In the genomic region with DNA sequence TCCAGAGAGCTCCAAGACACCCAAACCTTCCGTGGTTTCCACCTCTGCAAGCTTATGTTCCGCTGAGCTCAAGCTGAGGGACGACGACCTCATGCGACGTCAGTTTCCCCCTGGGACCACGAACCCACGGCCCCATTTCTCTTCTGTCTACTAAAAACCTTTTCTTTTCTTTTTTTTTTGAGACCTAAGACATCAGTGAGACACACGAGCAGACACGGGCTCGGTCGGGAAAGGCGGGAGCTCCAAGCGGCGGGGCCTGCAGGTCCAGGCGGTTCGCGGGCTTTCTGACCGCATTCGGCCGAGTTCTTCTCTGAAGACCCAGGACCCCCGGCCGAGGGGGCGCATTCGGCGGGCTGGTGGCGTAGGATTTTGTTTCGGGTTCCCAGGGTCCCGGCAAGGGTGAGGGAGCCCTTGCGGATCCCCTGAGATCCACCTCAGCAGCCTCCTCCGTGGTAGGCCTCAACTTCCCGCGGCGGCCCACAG, we compare ENCODE assay signal across 1 cellular context.
A peak's percentile ranks its signal among the peaks of the same experiment; 100 is the strongest.
TF ChIP-seq lines count a peak whose summit lies in the region.

No MANE protein-coding gene starts in this region.

TF ChIP-seq in K562, 482 proteins besides CTCF, POLR2A, EP300 and RAD21 (continues in another document):
- TF ChIP-seq TEAD1 (CRISPR knock-in tag; IDR thresholded peaks at IDR 0.05) (no peak; a peak in 1 of 4 replicates), SRSF9 (IDR thresholded peaks at IDR 0.05; ENCODE audit: borderline replicate concordance, low read depth, low read length) (no peak), MCM5 (IDR thresholded peaks at IDR 0.05; ENCODE audit: low read depth) (no peak), DACH1 (IDR thresholded peaks at IDR 0.05; ENCODE audit: partially characterized antibody) (no peak), ETV1 (tag; conservative IDR thresholded peaks at IDR 0.05; ENCODE audit: low read depth) (no peak), ZFP36 (IDR thresholded peaks at IDR 0.05; ENCODE audit: low read depth, low read length, partially characterized antibody) (no peak), ZSCAN32 (CRISPR knock-in tag; IDR thresholded peaks at IDR 0.05) (peak; percentile 52; the same call in 1 of the 2 replicates), ZNF124 (CRISPR knock-in tag; IDR thresholded peaks at IDR 0.05) (no peak), CBFB (CRISPR knock-in tag; IDR thresholded peaks at IDR 0.05) (no peak), FOXM1 (IDR thresholded peaks at IDR 0.05; ENCODE audit: low read depth) (no peak), FOXM1 (CRISPR knock-in tag; IDR thresholded peaks at IDR 0.05; ENCODE audit: low read depth) (no peak; the same call in 1 of the 2 replicates), ATF7 (IDR thresholded peaks at IDR 0.05) (no peak), EWSR1 (IDR thresholded peaks at IDR 0.05; ENCODE audit: borderline replicate concordance, low read depth, partially characterized antibody) (no peak), STAG1 (CRISPR knock-in tag; IDR thresholded peaks at IDR 0.05; ENCODE audit: borderline replicate concordance) (no peak; the same call in 1 of the 2 replicates), KAT8 (IDR thresholded peaks at IDR 0.05; ENCODE audit: low read depth) (no peak), RBM14 (IDR thresholded peaks at IDR 0.05; ENCODE audit: borderline replicate concordance, insufficient read depth, low read depth, low read length) (0 out of 2 replicates have a peak, but pooled peaks have one; percentile 35), JUNB (CRISPR knock-in tag; conservative IDR thresholded peaks at IDR 0.05) (no peak), ZBTB1 (CRISPR knock-in tag; IDR thresholded peaks at IDR 0.05; ENCODE audit: borderline replicate concordance, low read depth) (no peak; the same call in 1 of the 2 replicates), ZNF253 (CRISPR knock-in tag; conservative IDR thresholded peaks at IDR 0.05) (no peak), CHD1 (IDR thresholded peaks at IDR 0.05; ENCODE audit: low read length) (no peak), PRMT5 (CRISPR knock-in tag; IDR thresholded peaks at IDR 0.05) (no peak; the same call in 1 of the 2 replicates), PHF20 (IDR thresholded peaks at IDR 0.05; ENCODE audit: partially characterized antibody) (peak; percentile 59), WHSC1 (IDR thresholded peaks at IDR 0.05; ENCODE audit: low read length) (no peak), ZNF3 (CRISPR knock-in tag; IDR thresholded peaks at IDR 0.05) (no peak), RFX1 (IDR thresholded peaks at IDR 0.05) (no peak), NRF1 (conservative IDR thresholded peaks at IDR 0.05 in 1 of 2, IDR thresholded peaks at IDR 0.05 in 1 of 2) (no peak), XRCC3 (IDR thresholded peaks at IDR 0.05) (no peak), TCF7L2 (IDR thresholded peaks at IDR 0.05; ENCODE audit: low read depth, low read length) (no peak), MTA1 (IDR thresholded peaks at IDR 0.05; ENCODE audit: borderline replicate concordance) (no peak), BCL6 (CRISPR knock-in tag; IDR thresholded peaks at IDR 0.05) (no peak), TAF7 (tag; IDR thresholded peaks at IDR 0.05) (peak; percentile 80; the same call in 1 of the 2 replicates), MTA3 (IDR thresholded peaks at IDR 0.05; ENCODE audit: borderline replicate concordance) (no peak), PTBP1 (IDR thresholded peaks at IDR 0.05; ENCODE audit: low read depth, low read length) (no peak), BRD4 (IDR thresholded peaks at IDR 0.05) (no peak; the same call in 1 of the 2 replicates), SMARCA4 (IDR thresholded peaks at IDR 0.05) (no peak), SRF (CRISPR knock-in tag; IDR thresholded peaks at IDR 0.05) (no peak; a peak in 1 of 4 replicates), KAT2B (IDR thresholded peaks at IDR 0.05; ENCODE audit: low read depth, low read length) (no peak), MEIS2 (IDR thresholded peaks at IDR 0.05; ENCODE audit: partially characterized antibody) (no peak), ATF1 (CRISPR knock-in tag; IDR thresholded peaks at IDR 0.05) (no peak), ATF1 (tag; IDR thresholded peaks at IDR 0.05) (no peak), KDM1A (IDR thresholded peaks at IDR 0.05) (no peak), OTX1 (CRISPR knock-in tag; IDR thresholded peaks at IDR 0.05) (no peak), MTA2 (IDR thresholded peaks at IDR 0.05; ENCODE audit: low read depth) (no peak), NFIX (CRISPR knock-in tag; IDR thresholded peaks at IDR 0.05; ENCODE audit: low read depth) (no peak), SETDB1 (IDR thresholded peaks at IDR 0.05; ENCODE audit: low read length) (no peak), ELF4 (CRISPR knock-in tag; IDR thresholded peaks at IDR 0.05) (0 out of 2 replicates have a peak, but pooled peaks have one; percentile 5), TAF9B (IDR thresholded peaks at IDR 0.05; ENCODE audit: partially characterized antibody) (no peak), NCOA1 (IDR thresholded peaks at IDR 0.05; ENCODE audit: low read depth) (0 out of 2 replicates have a peak, but pooled peaks have one; percentile 22), KDM5B (IDR thresholded peaks at IDR 0.05; ENCODE audit: insufficient replicate concordance, low read depth, low read length) (peak; percentile 26)
- TF ChIP-seq, protein P1, sequence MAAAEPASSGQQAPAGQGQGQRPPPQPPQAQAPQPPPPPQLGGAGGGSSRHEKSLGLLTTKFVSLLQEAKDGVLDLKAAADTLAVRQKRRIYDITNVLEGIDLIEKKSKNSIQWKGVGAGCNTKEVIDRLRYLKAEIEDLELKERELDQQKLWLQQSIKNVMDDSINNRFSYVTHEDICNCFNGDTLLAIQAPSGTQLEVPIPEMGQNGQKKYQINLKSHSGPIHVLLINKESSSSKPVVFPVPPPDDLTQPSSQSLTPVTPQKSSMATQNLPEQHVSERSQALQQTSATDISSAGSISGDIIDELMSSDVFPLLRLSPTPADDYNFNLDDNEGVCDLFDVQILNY (CRISPR knock-in tag; IDR thresholded peaks at IDR 0.05): 0 out of 2 replicates have a peak, but pooled peaks have one; percentile 5
- TF ChIP-seq, protein P2, sequence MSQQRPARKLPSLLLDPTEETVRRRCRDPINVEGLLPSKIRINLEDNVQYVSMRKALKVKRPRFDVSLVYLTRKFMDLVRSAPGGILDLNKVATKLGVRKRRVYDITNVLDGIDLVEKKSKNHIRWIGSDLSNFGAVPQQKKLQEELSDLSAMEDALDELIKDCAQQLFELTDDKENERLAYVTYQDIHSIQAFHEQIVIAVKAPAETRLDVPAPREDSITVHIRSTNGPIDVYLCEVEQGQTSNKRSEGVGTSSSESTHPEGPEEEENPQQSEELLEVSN (IDR thresholded peaks at IDR 0.05; ENCODE audit: borderline replicate concordance in 1 of 2, extremely low read depth in 1 of 2, insufficient read depth in 1 of 2, insufficient read length in 1 of 2, low read depth in 1 of 2, low read length in 1 of 2, poor library complexity in 1 of 2, severe bottlenecking in 1 of 2): no peak
- TF ChIP-seq, protein P3, sequence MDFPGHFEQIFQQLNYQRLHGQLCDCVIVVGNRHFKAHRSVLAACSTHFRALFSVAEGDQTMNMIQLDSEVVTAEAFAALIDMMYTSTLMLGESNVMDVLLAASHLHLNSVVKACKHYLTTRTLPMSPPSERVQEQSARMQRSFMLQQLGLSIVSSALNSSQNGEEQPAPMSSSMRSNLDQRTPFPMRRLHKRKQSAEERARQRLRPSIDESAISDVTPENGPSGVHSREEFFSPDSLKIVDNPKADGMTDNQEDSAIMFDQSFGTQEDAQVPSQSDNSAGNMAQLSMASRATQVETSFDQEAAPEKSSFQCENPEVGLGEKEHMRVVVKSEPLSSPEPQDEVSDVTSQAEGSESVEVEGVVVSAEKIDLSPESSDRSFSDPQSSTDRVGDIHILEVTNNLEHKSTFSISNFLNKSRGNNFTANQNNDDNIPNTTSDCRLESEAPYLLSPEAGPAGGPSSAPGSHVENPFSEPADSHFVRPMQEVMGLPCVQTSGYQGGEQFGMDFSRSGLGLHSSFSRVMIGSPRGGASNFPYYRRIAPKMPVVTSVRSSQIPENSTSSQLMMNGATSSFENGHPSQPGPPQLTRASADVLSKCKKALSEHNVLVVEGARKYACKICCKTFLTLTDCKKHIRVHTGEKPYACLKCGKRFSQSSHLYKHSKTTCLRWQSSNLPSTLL (IDR thresholded peaks at IDR 0.05): no peak
- TF ChIP-seq, protein P4, sequence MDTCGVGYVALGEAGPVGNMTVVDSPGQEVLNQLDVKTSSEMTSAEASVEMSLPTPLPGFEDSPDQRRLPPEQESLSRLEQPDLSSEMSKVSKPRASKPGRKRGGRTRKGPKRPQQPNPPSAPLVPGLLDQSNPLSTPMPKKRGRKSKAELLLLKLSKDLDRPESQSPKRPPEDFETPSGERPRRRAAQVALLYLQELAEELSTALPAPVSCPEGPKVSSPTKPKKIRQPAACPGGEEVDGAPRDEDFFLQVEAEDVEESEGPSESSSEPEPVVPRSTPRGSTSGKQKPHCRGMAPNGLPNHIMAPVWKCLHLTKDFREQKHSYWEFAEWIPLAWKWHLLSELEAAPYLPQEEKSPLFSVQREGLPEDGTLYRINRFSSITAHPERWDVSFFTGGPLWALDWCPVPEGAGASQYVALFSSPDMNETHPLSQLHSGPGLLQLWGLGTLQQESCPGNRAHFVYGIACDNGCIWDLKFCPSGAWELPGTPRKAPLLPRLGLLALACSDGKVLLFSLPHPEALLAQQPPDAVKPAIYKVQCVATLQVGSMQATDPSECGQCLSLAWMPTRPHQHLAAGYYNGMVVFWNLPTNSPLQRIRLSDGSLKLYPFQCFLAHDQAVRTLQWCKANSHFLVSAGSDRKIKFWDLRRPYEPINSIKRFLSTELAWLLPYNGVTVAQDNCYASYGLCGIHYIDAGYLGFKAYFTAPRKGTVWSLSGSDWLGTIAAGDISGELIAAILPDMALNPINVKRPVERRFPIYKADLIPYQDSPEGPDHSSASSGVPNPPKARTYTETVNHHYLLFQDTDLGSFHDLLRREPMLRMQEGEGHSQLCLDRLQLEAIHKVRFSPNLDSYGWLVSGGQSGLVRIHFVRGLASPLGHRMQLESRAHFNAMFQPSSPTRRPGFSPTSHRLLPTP (IDR thresholded peaks at IDR 0.05; ENCODE audit: borderline replicate concordance, extremely low read depth, insufficient read length): no peak
- TF ChIP-seq, protein P5, sequence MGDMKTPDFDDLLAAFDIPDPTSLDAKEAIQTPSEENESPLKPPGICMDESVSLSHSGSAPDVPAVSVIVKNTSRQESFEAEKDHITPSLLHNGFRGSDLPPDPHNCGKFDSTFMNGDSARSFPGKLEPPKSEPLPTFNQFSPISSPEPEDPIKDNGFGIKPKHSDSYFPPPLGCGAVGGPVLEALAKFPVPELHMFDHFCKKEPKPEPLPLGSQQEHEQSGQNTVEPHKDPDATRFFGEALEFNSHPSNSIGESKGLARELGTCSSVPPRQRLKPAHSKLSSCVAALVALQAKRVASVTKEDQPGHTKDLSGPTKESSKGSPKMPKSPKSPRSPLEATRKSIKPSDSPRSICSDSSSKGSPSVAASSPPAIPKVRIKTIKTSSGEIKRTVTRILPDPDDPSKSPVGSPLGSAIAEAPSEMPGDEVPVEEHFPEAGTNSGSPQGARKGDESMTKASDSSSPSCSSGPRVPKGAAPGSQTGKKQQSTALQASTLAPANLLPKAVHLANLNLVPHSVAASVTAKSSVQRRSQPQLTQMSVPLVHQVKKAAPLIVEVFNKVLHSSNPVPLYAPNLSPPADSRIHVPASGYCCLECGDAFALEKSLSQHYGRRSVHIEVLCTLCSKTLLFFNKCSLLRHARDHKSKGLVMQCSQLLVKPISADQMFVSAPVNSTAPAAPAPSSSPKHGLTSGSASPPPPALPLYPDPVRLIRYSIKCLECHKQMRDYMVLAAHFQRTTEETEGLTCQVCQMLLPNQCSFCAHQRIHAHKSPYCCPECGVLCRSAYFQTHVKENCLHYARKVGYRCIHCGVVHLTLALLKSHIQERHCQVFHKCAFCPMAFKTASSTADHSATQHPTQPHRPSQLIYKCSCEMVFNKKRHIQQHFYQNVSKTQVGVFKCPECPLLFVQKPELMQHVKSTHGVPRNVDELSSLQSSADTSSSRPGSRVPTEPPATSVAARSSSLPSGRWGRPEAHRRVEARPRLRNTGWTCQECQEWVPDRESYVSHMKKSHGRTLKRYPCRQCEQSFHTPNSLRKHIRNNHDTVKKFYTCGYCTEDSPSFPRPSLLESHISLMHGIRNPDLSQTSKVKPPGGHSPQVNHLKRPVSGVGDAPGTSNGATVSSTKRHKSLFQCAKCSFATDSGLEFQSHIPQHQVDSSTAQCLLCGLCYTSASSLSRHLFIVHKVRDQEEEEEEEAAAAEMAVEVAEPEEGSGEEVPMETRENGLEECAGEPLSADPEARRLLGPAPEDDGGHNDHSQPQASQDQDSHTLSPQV (IDR thresholded peaks at IDR 0.05): no peak
- TF ChIP-seq, protein P6, sequence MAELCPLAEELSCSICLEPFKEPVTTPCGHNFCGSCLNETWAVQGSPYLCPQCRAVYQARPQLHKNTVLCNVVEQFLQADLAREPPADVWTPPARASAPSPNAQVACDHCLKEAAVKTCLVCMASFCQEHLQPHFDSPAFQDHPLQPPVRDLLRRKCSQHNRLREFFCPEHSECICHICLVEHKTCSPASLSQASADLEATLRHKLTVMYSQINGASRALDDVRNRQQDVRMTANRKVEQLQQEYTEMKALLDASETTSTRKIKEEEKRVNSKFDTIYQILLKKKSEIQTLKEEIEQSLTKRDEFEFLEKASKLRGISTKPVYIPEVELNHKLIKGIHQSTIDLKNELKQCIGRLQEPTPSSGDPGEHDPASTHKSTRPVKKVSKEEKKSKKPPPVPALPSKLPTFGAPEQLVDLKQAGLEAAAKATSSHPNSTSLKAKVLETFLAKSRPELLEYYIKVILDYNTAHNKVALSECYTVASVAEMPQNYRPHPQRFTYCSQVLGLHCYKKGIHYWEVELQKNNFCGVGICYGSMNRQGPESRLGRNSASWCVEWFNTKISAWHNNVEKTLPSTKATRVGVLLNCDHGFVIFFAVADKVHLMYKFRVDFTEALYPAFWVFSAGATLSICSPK (IDR thresholded peaks at IDR 0.05; ENCODE audit: borderline replicate concordance): no peak
- TF ChIP-seq, protein P7, sequence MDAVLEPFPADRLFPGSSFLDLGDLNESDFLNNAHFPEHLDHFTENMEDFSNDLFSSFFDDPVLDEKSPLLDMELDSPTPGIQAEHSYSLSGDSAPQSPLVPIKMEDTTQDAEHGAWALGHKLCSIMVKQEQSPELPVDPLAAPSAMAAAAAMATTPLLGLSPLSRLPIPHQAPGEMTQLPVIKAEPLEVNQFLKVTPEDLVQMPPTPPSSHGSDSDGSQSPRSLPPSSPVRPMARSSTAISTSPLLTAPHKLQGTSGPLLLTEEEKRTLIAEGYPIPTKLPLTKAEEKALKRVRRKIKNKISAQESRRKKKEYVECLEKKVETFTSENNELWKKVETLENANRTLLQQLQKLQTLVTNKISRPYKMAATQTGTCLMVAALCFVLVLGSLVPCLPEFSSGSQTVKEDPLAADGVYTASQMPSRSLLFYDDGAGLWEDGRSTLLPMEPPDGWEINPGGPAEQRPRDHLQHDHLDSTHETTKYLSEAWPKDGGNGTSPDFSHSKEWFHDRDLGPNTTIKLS (IDR thresholded peaks at IDR 0.05; ENCODE audit: borderline replicate concordance, low read depth): no peak
